In the genomic region with DNA sequence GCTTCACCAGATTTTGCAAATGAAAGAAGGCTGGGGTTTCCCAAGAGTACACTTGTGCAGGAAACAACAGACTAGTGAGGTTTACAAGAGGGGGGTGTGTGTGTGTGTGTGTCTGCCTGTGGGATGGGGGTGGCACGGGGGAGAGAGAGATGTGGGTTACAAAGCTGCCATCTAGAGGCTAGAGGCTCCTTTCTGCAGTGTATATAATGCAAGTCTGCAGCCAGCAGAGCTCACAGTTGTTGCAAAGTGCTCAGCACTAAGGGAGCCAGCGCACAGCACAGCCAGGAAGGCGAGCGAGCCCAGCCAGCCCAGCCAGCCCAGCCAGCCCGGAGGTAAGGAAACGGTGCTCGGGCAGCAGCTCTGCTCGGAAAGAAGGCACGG, we compare ENCODE assay signal across 8 cellular contexts. TPM values are rescaled to one million over a fixed set of nuclear protein-coding genes. Genes with fewer than 3 reads are reported as not detected.
DNase-seq lines count a peak whose midpoint lies in the region; ATAC-seq and TF ChIP-seq lines count a peak whose summit lies in the region.

A gene (plus strand): TSS at position 233 of the 381 bp plus-strand sequence. CDS start 10,641 bp downstream, outside the sequence.

- H3K27ac ChIP-seq in SJCRH30 (peak within 1 kb of the TSS; percentile 88), heart right ventricle (peak within 1 kb of the TSS; percentile 17 to 98 (median 94))

- TF ChIP-seq CTCF in heart right ventricle (IDR thresholded peaks at IDR 0.05) = peak in 8 of 9 donors; percentile 14 to 69 (median 47)
- TF ChIP-seq CTCF in progenitor cell of endocrine pancreas (IDR thresholded peaks at IDR 0.05; ENCODE audit: unreplicated experiment) = peak; percentile 44

- peak; percentile 74 for ATAC-seq in GM21515 (IDR thresholded peaks at IDR 0.05; ENCODE audit: unreplicated experiment)
- ATAC-seq in heart right ventricle = peak; percentile 66 to 89 (median 84)

- peak within 1 kb of the TSS; percentile 66 for H3K4me3 ChIP-seq in SJCRH30
- H3K4me3 ChIP-seq in heart right ventricle = peak within 1 kb of the TSS; percentile 38 to 73 (median 60)

- H3K36me3 ChIP-seq in SJCRH30 = peaks cover 5% of the 10 kb centered on the region; the same call in 1 of the 2 replicates
- peaks cover 0 to 6% (median 0%) of the 10 kb centered on the region in 9 donors for H3K36me3 ChIP-seq in heart right ventricle

- no peaks in the 10 kb centered on the region for H3K9me3 Mint-ChIP-seq in progenitor cell of endocrine pancreas (ENCODE audit: low read depth)

- peaks cover 60% of the 10 kb centered on the region for H3K4me1 Mint-ChIP-seq in progenitor cell of endocrine pancreas (ENCODE audit: low read depth)

- no peaks in the 10 kb centered on the region for H3K27me3 ChIP-seq in SJCRH30
- peaks cover 0 to 6% (median 0%) of the 10 kb centered on the region in 7 donors for H3K27me3 ChIP-seq in heart right ventricle

- H3K36me3 Mint-ChIP-seq in progenitor cell of endocrine pancreas (ENCODE audit: insufficient read depth) = no peaks in the 10 kb centered on the region

- peak within 1 kb of the TSS; percentile 88 for H3K4me3 Mint-ChIP-seq in progenitor cell of endocrine pancreas (ENCODE audit: low read depth)

- no peaks in the 10 kb centered on the region for H3K9me3 ChIP-seq in SJCRH30 (replicated peaks)
- no peaks in the 10 kb centered on the region for H3K9me3 ChIP-seq in heart right ventricle

- 2% methylated on average over 9 of the region's 9 CpGs for WGBS in heart right ventricle, 2 donors

- peak within 1 kb of the TSS; percentile 89 for H3K27ac Mint-ChIP-seq in progenitor cell of endocrine pancreas

- H3K4me1 ChIP-seq in SJCRH30 (peaks cover 21% of the 10 kb centered on the region), heart right ventricle (peaks cover 4 to 75% (median 53%) of the 10 kb centered on the region in 9 donors)

- intact Hi-C loops in heart right ventricle (cut with DNase I) = loop anchor here in 9 of 10 donors (2.0 to 10.0 kb wide), 12 partner anchors 55 to 458 kb away; no protein-coding TSS in a partner anchor

- DNase-seq in DMS153 treated with DMSO at 0.1 percent for 48 hours (lab: John Stamatoyannopoulos, UW; ENCODE audit: unreplicated experiment) = peak; percentile 83
- DNase-seq in HuH-7 (ENCODE audit: low spot score) = peak; percentile 67
- DNase-seq in SJCRH30 = peak; percentile 94 to 96
- DNase-seq in activated naive CD8-positive, alpha-beta T cell treated with anti-CD3 and anti-CD28 coated beads, Interleukin-2, amount 50 U/mL, for 16 hours (ENCODE audit: low read depth, low spot score) = peak; percentile 42
- DNase-seq in heart right ventricle = peak; percentile 75 to 86
- peak; percentile 52 for DNase-seq in progenitor cell of endocrine pancreas (ENCODE audit: low spot score, unreplicated experiment)
- peak; percentile 83 for DNase-seq in ureter (ENCODE audit: low spot score)

- H3K27me3 Mint-ChIP-seq in progenitor cell of endocrine pancreas = peaks cover 43% of the 10 kb centered on the region

RNA-seq across cellular contexts. Expression of the gene that starts here (rescaled TPM):
- total RNA-seq in SJCRH30 (2014; rRNA removed; shearing (Covaris generic)) = 85.2 and 87.5 TPM in 2 replicates
- total RNA-seq in heart right ventricle (100 to 1,000 TPM in 1 of 10 donors, 10 to 100 TPM in 9; 17.7 to 102 (median 49.3) TPM), progenitor cell of endocrine pancreas (18.8 and 23.3 TPM in 2 replicates), ureter (21.3 TPM)
- 10 to 100 TPM; 18.5 to 23.2 TPM for polyA plus RNA-seq in heart right ventricle

Comparison
In these comparisons a context has a peak if more than half of its experiments do, and no peak if none do; other contexts are left out.
1. Peak in every context shown above with its lines: DNase-seq, ATAC-seq, H3K4me3 ChIP-seq and H3K27ac ChIP-seq.
2. DNase-seq: peak in every context shown above with its lines; median percentile 95 in SJCRH30; 83 in DMS153 treated with DMSO at 0.1 percent for 48 hours; 83 in ureter; 80 in heart right ventricle; 67 in HuH-7; 52 in progenitor cell of endocrine pancreas; 42 in activated naive CD8-positive, alpha-beta T cell treated with anti-CD3 and anti-CD28 coated beads, Interleukin-2, amount 50 U/mL, for 16 hours.